In the genomic region with DNA sequence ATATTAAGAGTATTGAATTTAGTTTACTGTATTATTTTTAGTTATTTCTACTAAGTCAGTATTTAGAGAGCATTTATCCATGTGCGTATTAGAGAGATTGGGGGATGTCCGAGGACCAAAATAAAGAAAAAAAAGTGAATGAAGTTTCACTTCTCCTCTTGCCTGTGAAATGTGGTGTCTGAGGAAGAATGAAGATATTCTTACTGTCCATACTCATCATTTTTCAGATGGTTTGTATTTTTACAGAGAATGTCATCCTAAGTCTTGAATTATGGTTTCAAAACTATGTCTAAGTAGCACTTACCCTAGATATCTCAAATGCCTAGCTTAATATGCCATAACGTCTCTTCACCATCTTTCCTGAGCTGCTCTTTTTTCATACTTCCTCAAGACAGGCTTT, we compare ENCODE assay signal across 34 cellular contexts.
"Had no signal": no experiment of that assay in that cellular context is flagged by ENCODE, and none has a peak within 500 bp of the region (broad histone marks: within the 10 kb centered on the region; RNA-seq: fewer than 3 reads in every experiment).

No MANE protein-coding gene starts in this region.

- ATAC-seq: activated T-cell treated with anti-CD3 and anti-CD28 coated beads, Interleukin-2, amount 50 U/mL, for 72 hours; activated T-helper 17 cell treated with anti-CD3 and anti-CD28 coated beads, Interleukin-2, amount 50 U/mL, for 72 hours; K562 had no signal

- H3K27me3 ChIP-seq: ascending aorta, cardiac muscle cell, colonic mucosa had no signal

- DNase-seq: activated B cell treated with CpG ODN at 0.5 μM for 24 hours; activated CD4-positive, alpha-beta memory T cell treated with anti-CD3 and anti-CD28 coated beads, Interleukin-2, amount 10 ng/mL, durations not matched to agents 7 days and 5 days; activated CD4-positive, alpha-beta T cell treated with anti-CD3 and anti-CD28 coated beads for 4 hours; activated CD4-positive, alpha-beta T cell treated with anti-CD3 and anti-CD28 coated beads, Interleukin-2, amount 50 U/mL, for 1 hour; activated CD4-positive, CD25-positive, alpha-beta regulatory T cell treated with anti-CD3 and anti-CD28 coated beads, Interleukin-2, amount 50 U/mL, for 72 hours; activated effector memory CD4-positive, alpha-beta T cell treated with anti-CD3 and anti-CD28 coated beads, Interleukin-2, amount 50 U/mL, for 16 hours; activated naive CD4-positive, alpha-beta T cell; activated naive CD4-positive, alpha-beta T cell treated with anti-CD3 and anti-CD28 coated beads, Interleukin-2, amount 50 U/mL, for 16 hours; activated naive CD8-positive, alpha-beta T cell treated with anti-CD3 and anti-CD28 coated beads for 36 hours; activated T-cell treated with anti-CD3 and anti-CD28 coated beads, Interleukin-2, amount 50 U/mL, for 1 hour; activated T-cell treated with anti-CD3 and anti-CD28 coated beads, Interleukin-2, amount 50 U/mL, for 72 hours; amygdala; colonic mucosa; Karpas-422; NCI-H1048; NCI-H1105 treated with DMSO at 0.1 percent for 48 hours; NCI-H1436; NCI-H1694; NCI-H1930; NCI-H2081 treated with DMSO at 0.1 percent for 48 hours; NCI-H226; NCI-H446 treated with DMSO at 0.1 percent for 48 hours; NCI-H524; NCI-H69; NK-92 treated with Interleukin-12 subunit alpha and Interleukin-12 subunit beta, amount 100 ng/mL, for 24 hours; PC-9; SHP77 treated with DMSO at 0.1 percent for 48 hours; SK-N-SH had no signal

- H3K4me1 ChIP-seq: ascending aorta, colonic mucosa, SJSA1 had no signal

- H3K9me3 ChIP-seq: ascending aorta, colonic mucosa, SJSA1, SK-N-SH had no signal

- H3K27ac ChIP-seq: ascending aorta, cardiac muscle cell, colonic mucosa, PC-9, SJSA1, VCaP had no signal

- H2AFZ ChIP-seq: PC-9 had no signal

- H3K4me2 ChIP-seq: PC-9, SK-N-SH had no signal

- H3K9ac ChIP-seq: SK-N-SH had no signal

- H3K4me3 ChIP-seq: ascending aorta, cardiac muscle cell, colonic mucosa, K562, PC-9, SJSA1 had no signal

- H3K36me3 ChIP-seq: ascending aorta, cardiac muscle cell, colonic mucosa, SJSA1 had no signal
